Comparison of ENCODE assay signal across 1 cellular context in the genomic region with DNA sequence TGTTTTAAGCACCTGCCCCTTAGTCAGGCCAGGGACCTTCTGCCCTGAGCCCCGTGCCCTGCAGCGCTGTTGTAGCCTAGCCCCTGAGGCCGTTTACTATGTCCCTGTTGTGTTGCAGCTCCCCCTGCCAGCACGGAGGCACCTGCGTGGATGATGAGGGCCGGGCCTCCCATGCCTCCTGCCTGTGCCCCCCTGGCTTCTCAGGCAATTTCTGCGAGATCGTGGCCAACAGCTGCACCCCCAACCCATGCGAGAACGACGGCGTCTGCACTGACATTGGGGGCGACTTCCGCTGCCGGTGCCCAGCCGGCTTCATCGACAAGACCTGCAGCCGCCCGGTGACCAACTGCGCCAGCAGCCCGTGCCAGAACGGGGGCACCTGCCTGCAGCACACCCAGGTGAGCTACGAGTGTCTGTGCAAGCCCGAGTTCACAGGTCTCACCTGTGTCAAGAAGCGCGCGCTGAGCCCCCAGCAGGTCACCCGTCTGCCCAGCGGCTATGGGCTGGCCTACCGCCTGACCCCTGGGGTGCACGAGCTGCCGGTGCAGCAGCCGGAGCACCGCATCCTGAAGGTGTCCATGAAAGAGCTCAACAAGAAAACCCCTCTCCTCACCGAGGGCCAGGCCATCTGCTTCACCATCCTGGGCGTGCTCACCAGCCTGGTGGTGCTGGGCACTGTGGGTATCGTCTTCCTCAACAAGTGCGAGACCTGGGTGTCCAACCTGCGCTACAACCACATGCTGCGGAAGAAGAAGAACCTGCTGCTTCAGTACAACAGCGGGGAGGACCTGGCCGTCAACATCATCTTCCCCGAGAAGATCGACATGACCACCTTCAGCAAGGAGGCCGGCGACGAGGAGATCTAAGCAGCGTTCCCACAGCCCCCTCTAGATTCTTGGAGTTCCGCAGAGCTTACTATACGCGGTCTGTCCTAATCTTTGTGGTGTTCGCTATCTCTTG.
TF ChIP-seq lines count a peak whose summit lies in the region.

No MANE protein-coding gene starts in this region.

TF ChIP-seq in SK-N-SH, 30 proteins besides CTCF, POLR2A, EP300 and RAD21 (continued from another document):
- TF ChIP-seq, protein P1, sequence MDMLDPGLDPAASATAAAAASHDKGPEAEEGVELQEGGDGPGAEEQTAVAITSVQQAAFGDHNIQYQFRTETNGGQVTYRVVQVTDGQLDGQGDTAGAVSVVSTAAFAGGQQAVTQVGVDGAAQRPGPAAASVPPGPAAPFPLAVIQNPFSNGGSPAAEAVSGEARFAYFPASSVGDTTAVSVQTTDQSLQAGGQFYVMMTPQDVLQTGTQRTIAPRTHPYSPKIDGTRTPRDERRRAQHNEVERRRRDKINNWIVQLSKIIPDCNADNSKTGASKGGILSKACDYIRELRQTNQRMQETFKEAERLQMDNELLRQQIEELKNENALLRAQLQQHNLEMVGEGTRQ (IDR thresholded peaks at IDR 0.05; ENCODE audit: borderline replicate concordance, low read depth, low read length): no peak
- TF ChIP-seq JUND (IDR thresholded peaks at IDR 0.05): no peak
- TF ChIP-seq TAF1 (IDR thresholded peaks at IDR 0.05; ENCODE audit: borderline replicate concordance, low read depth, low read length): no peak
